ENCODE assay signal across 11 cellular contexts in genomic region chr1:1402901-1403392, GRCh38. TPM values are rescaled to one million over a fixed set of nuclear protein-coding genes. Genes with fewer than 3 reads are reported as not detected.
DNase-seq lines count a peak whose midpoint lies in the region; ATAC-seq and TF ChIP-seq lines count a peak whose summit lies in the region.
"Not testable (repeated sequence)": the region's sequence is repeated elsewhere in the genome, so short reads cannot be mapped to it uniquely, and the experiment has no call there.
"Had no signal": no experiment of that assay in that cellular context is flagged by ENCODE, and none has a peak within 500 bp of the region (broad histone marks: within the 10 kb centered on the region; RNA-seq: fewer than 3 reads in every experiment).

No MANE protein-coding gene starts in this region.

- not testable (repeated sequence) for H3K27me3 ChIP-seq in CD4-positive, alpha-beta T cell (ENCODE audit: control insufficient read depth, insufficient read depth, low read length)

- not testable (repeated sequence) for H3K27ac ChIP-seq in CD4-positive, alpha-beta T cell (ENCODE audit: low read depth, low read length)
- peak overlapping the region; percentile 38; the same call in 1 of the 2 replicates for H3K27ac ChIP-seq in SK-N-MC

- not testable (repeated sequence) for H3K9me3 ChIP-seq in CD4-positive, alpha-beta T cell (ENCODE audit: control insufficient read depth, low read length); SK-N-MC (ENCODE audit: low read depth, low read length)

- not testable (repeated sequence) for TF ChIP-seq CTCF in CD4-positive, alpha-beta T cell (IDR thresholded peaks at IDR 0.05); activated CD8-positive, alpha-beta T cell treated with anti-CD3 and anti-CD28 coated beads for 36 hours (IDR thresholded peaks at IDR 0.05); brain (conservative IDR thresholded peaks at IDR 0.05); glutamatergic neuron (IDR thresholded peaks at IDR 0.05; ENCODE audit: partially characterized antibody, unreplicated experiment); nephron (IDR thresholded peaks at IDR 0.05; ENCODE audit: unreplicated experiment in 3 of 3)

- peaks cover 74% of the 10 kb centered on the region for H3K36me3 Mint-ChIP-seq in CD4-positive, alpha-beta T cell (ENCODE audit: low read depth)
- peaks cover 71% of the 10 kb centered on the region for H3K36me3 Mint-ChIP-seq in activated CD8-positive, alpha-beta T cell treated with anti-CD3 and anti-CD28 coated beads for 36 hours (ENCODE audit: low read depth)
- H3K36me3 Mint-ChIP-seq in activated naive CD4-positive, alpha-beta T cell treated with anti-CD3 and anti-CD28 coated beads, Interleukin-2, amount 50 U/mL, for 24 hours, result peaks cover 16% of the 10 kb centered on the region
- H3K36me3 Mint-ChIP-seq in brain, result peaks cover 55% of the 10 kb centered on the region
- not testable (repeated sequence) for H3K36me3 Mint-ChIP-seq in glutamatergic neuron (ENCODE audit: unreplicated experiment)
- H3K36me3 Mint-ChIP-seq in nephron (ENCODE audit: low read depth), result peaks cover 36% of the 10 kb centered on the region
- H3K36me3 Mint-ChIP-seq in stimulated activated naive CD8-positive, alpha-beta T cell treated with anti-CD3 and anti-CD28 coated beads, Interleukin-15, Interleukin-2, amounts not matched to agents 100 ng/mL and 50 ng/mL, for 24 hours (ENCODE audit: low read depth), result peaks cover 75% of the 10 kb centered on the region

- intact Hi-C loops in CD4-positive, alpha-beta T cell (cut with DNase I, micrococcal nuclease); activated CD8-positive, alpha-beta T cell treated with anti-CD3 and anti-CD28 coated beads for 36 hours (cut with micrococcal nuclease): not testable (repeated sequence)

- H3K27ac Mint-ChIP-seq in CD4-positive, alpha-beta T cell, result peak overlapping the region; percentile 86
- H3K27ac Mint-ChIP-seq in activated CD8-positive, alpha-beta T cell treated with anti-CD3 and anti-CD28 coated beads for 36 hours, result peak overlapping the region; percentile 56
- peak overlapping the region; percentile 87 for H3K27ac Mint-ChIP-seq in activated naive CD4-positive, alpha-beta T cell treated with anti-CD3 and anti-CD28 coated beads, Interleukin-2, amount 50 U/mL, for 24 hours
- H3K27ac Mint-ChIP-seq in brain (peak overlapping the region in 1 of 5 experiments; percentile 97), glutamatergic neuron (ENCODE audit: unreplicated experiment) (peak overlapping the region; percentile 70), nephron (peak overlapping the region in 1 of 3 experiments; percentile 80)
- peak overlapping the region; percentile 91 for H3K27ac Mint-ChIP-seq in stimulated activated naive CD8-positive, alpha-beta T cell treated with anti-CD3 and anti-CD28 coated beads, Interleukin-15, Interleukin-2, amounts not matched to agents 100 ng/mL and 50 ng/mL, for 24 hours

- not testable (repeated sequence) for H3K4me3 ChIP-seq in SK-N-MC

- POLR2A ChIA-PET in CD4-positive, alpha-beta T cell (lab: Charles Lee), result interaction anchor here (0.6 to 2.1 kb wide), 2 partner anchors 28 to 801 kb away, joined by 3 to 9 read pairs; partner anchors contain the start of gene AURKAIP1
- POLR2A ChIA-PET in activated CD8-positive, alpha-beta T cell treated with anti-CD3 and anti-CD28 coated beads for 36 hours (lab: Charles Lee), result interaction anchor here (1.0 kb wide), 1 partner anchor 31 kb away, joined by 4 read pairs; no protein-coding TSS in a partner anchor

- peaks cover 50% of the 10 kb centered on the region for H3K4me1 Mint-ChIP-seq in CD4-positive, alpha-beta T cell (ENCODE audit: low read depth)
- peaks cover 51% of the 10 kb centered on the region for H3K4me1 Mint-ChIP-seq in activated CD8-positive, alpha-beta T cell treated with anti-CD3 and anti-CD28 coated beads for 36 hours (ENCODE audit: low read depth)
- peaks cover 38% of the 10 kb centered on the region for H3K4me1 Mint-ChIP-seq in activated naive CD4-positive, alpha-beta T cell treated with anti-CD3 and anti-CD28 coated beads, Interleukin-2, amount 50 U/mL, for 24 hours
- peaks cover 48% of the 10 kb centered on the region for H3K4me1 Mint-ChIP-seq in brain
- H3K4me1 Mint-ChIP-seq in glutamatergic neuron (ENCODE audit: low read depth, unreplicated experiment), result not testable (repeated sequence)
- H3K4me1 Mint-ChIP-seq in nephron, result peaks cover 18% of the 10 kb centered on the region
- H3K4me1 Mint-ChIP-seq in stimulated activated naive CD8-positive, alpha-beta T cell treated with anti-CD3 and anti-CD28 coated beads, Interleukin-15, Interleukin-2, amounts not matched to agents 100 ng/mL and 50 ng/mL, for 24 hours (ENCODE audit: low read depth), result peaks cover 67% of the 10 kb centered on the region

- not testable (repeated sequence) for H3K27me3 Mint-ChIP-seq in CD4-positive, alpha-beta T cell; activated CD8-positive, alpha-beta T cell treated with anti-CD3 and anti-CD28 coated beads for 36 hours; activated naive CD4-positive, alpha-beta T cell treated with anti-CD3 and anti-CD28 coated beads, Interleukin-2, amount 50 U/mL, for 24 hours; brain; glutamatergic neuron (ENCODE audit: unreplicated experiment); nephron (ENCODE audit: low read depth); stimulated activated naive CD8-positive, alpha-beta T cell treated with anti-CD3 and anti-CD28 coated beads, Interleukin-15, Interleukin-2, amounts not matched to agents 100 ng/mL and 50 ng/mL, for 24 hours

- H3K36me3 ChIP-seq in SK-N-MC (ENCODE audit: insufficient read depth, low read length), result peaks cover 46% of the 10 kb centered on the region

- not testable (repeated sequence) for ATAC-seq in CD4-positive, alpha-beta T cell (ENCODE audit: poor library complexity); activated CD8-positive, alpha-beta T cell treated with anti-CD3 and anti-CD28 coated beads for 36 hours

- H3K9me3 Mint-ChIP-seq in CD4-positive, alpha-beta T cell; activated CD8-positive, alpha-beta T cell treated with anti-CD3 and anti-CD28 coated beads for 36 hours; activated naive CD4-positive, alpha-beta T cell treated with anti-CD3 and anti-CD28 coated beads, Interleukin-2, amount 50 U/mL, for 24 hours; brain; nephron; stimulated activated naive CD8-positive, alpha-beta T cell treated with anti-CD3 and anti-CD28 coated beads, Interleukin-15, Interleukin-2, amounts not matched to agents 100 ng/mL and 50 ng/mL, for 24 hours: not testable (repeated sequence)
- peaks cover 24% of the 10 kb centered on the region for H3K9me3 Mint-ChIP-seq in glutamatergic neuron (ENCODE audit: unreplicated experiment)

- CTCF ChIA-PET in CD4-positive, alpha-beta T cell (lab: Charles Lee), result interaction anchor here (0.7 kb wide), 1 partner anchor 12 kb away, joined by 3 read pairs; no protein-coding TSS in a partner anchor
- CTCF ChIA-PET in activated CD8-positive, alpha-beta T cell treated with anti-CD3 and anti-CD28 coated beads for 36 hours (lab: Charles Lee), result interaction anchor here (1.0 to 1.4 kb wide), 4 partner anchors 12 to 98 kb away, joined by 3 to 6 read pairs (median 3); no protein-coding TSS in a partner anchor

- H3K4me3 Mint-ChIP-seq in CD4-positive, alpha-beta T cell, result peak overlapping the region; percentile 94
- H3K4me3 Mint-ChIP-seq in activated CD8-positive, alpha-beta T cell treated with anti-CD3 and anti-CD28 coated beads for 36 hours, result peak overlapping the region; percentile 1
- H3K4me3 Mint-ChIP-seq in activated naive CD4-positive, alpha-beta T cell treated with anti-CD3 and anti-CD28 coated beads, Interleukin-2, amount 50 U/mL, for 24 hours, result peak overlapping the region; percentile 39
- H3K4me3 Mint-ChIP-seq in brain (peak overlapping the region in 3 of 5 experiments; percentile 51 to 67 (median 62)), nephron (peak overlapping the region in 2 of 3 experiments; percentile 74 to 94)
- H3K4me3 Mint-ChIP-seq in glutamatergic neuron (ENCODE audit: unreplicated experiment); stimulated activated naive CD8-positive, alpha-beta T cell treated with anti-CD3 and anti-CD28 coated beads, Interleukin-15, Interleukin-2, amounts not matched to agents 100 ng/mL and 50 ng/mL, for 24 hours: not testable (repeated sequence)

- H3K9ac ChIP-seq in SK-N-MC (ENCODE audit: insufficient read length), result not testable (repeated sequence)

- not testable (repeated sequence) for DNase-seq in CD4-positive, alpha-beta T cell; SK-N-MC (ENCODE audit: low read depth, low spot score); activated CD8-positive, alpha-beta T cell treated with anti-CD3 and anti-CD28 coated beads for 36 hours; glutamatergic neuron

RNA-seq across cellular contexts. Expression of gene CCNL2, which starts 3.8 kb away (rescaled TPM):
- total RNA-seq in CD4-positive, alpha-beta T cell, result 100 to 1,000 TPM; 274 to 281 TPM
- 10 to 100 TPM; 86.3 to 92.4 TPM for total RNA-seq in activated CD8-positive, alpha-beta T cell treated with anti-CD3 and anti-CD28 coated beads for 36 hours
- polyA plus RNA-seq in brain (ENCODE audit: insufficient read depth, low read depth, low replicate concordance), result 19.4 TPM
- total RNA-seq in glutamatergic neuron (ENCODE audit: unreplicated experiment), result 394 TPM

RNA-seq across cellular contexts. Expression of gene MRPL20, which starts 4.1 kb away (rescaled TPM):
- 100 to 1,000 TPM in 1 of 2 experiments, 10 to 100 TPM in 1; 99.9 to 103 TPM for total RNA-seq in CD4-positive, alpha-beta T cell
- total RNA-seq in activated CD8-positive, alpha-beta T cell treated with anti-CD3 and anti-CD28 coated beads for 36 hours, result 100 to 1,000 TPM; 127 to 129 TPM
- polyA plus RNA-seq in brain (ENCODE audit: insufficient read depth, low read depth, low replicate concordance), result 152 TPM
- 98.6 TPM for total RNA-seq in glutamatergic neuron (ENCODE audit: unreplicated experiment)

RNA-seq across cellular contexts. Expression of gene ANKRD65, which starts 18.1 kb away (rescaled TPM):
- not detected for total RNA-seq in CD4-positive, alpha-beta T cell
- total RNA-seq in activated CD8-positive, alpha-beta T cell treated with anti-CD3 and anti-CD28 coated beads for 36 hours, result not detected
- 54.3 TPM for polyA plus RNA-seq in brain (ENCODE audit: insufficient read depth, low read depth, low replicate concordance)
- 38.4 TPM for total RNA-seq in glutamatergic neuron (ENCODE audit: unreplicated experiment)
- total RNA-seq: Calu3; CD4-positive, alpha-beta memory T cell had no signal
- polyA plus RNA-seq: CD4-positive, alpha-beta memory T cell; IgD-negative memory B cell had no signal

RNA-seq across cellular contexts. Expression of gene AURKAIP1, which starts 27.9 kb away (rescaled TPM):
- total RNA-seq in CD4-positive, alpha-beta T cell, result 10 to 100 TPM; 59.2 to 64.6 TPM
- 100 to 1,000 TPM; 127 TPM for total RNA-seq in activated CD8-positive, alpha-beta T cell treated with anti-CD3 and anti-CD28 coated beads for 36 hours
- polyA plus RNA-seq in brain (ENCODE audit: insufficient read depth, low read depth, low replicate concordance), result 217 TPM
- total RNA-seq in glutamatergic neuron (ENCODE audit: unreplicated experiment), result 130 TPM

RNA-seq across cellular contexts. Expression of gene VWA1, which starts 32.5 kb away (rescaled TPM):
- not detected for total RNA-seq in CD4-positive, alpha-beta T cell
- under 1 TPM; 0.72 to 0.97 TPM for total RNA-seq in activated CD8-positive, alpha-beta T cell treated with anti-CD3 and anti-CD28 coated beads for 36 hours
- polyA plus RNA-seq in brain (ENCODE audit: insufficient read depth, low read depth, low replicate concordance), result 108 TPM
- 56.9 TPM for total RNA-seq in glutamatergic neuron (ENCODE audit: unreplicated experiment)
- total RNA-seq: CD4-positive, alpha-beta memory T cell had no signal
- polyA plus RNA-seq: CD4-positive, alpha-beta memory T cell; IgD-negative memory B cell had no signal

Comparison
In these comparisons a context has a peak if more than half of its experiments do, and no peak if none do; other contexts are left out.
1. RNA of gene ANKRD65, which starts 18.1 kb away (total RNA-seq): 38.4 TPM in glutamatergic neuron (single experiment); not detected in CD4-positive, alpha-beta T cell and not detected in activated CD8-positive, alpha-beta T cell treated with anti-CD3 and anti-CD28 coated beads for 36 hours; every median in the first group is over 10 times any median in the second.